In genomic region chr6:145206247-145206907, GRCh38 we compare ENCODE assay signal across 17 cellular contexts.
DNase-seq lines count a peak whose midpoint lies in the region; TF ChIP-seq lines count a peak whose summit lies in the region.
"Had no signal": no experiment of that assay in that cellular context is flagged by ENCODE, and none has a peak within 500 bp of the region (broad histone marks: within the 10 kb centered on the region; RNA-seq: fewer than 3 reads in every experiment).

No MANE protein-coding gene starts in this region.

- WGBS in hepatocyte (ENCODE audit: low lambda C conversion rate, missing lambda C conversion rate) = 49% methylated on average over 7 of the region's 7 CpGs

- H4K20me1 ChIP-seq in hepatocyte (ENCODE audit: insufficient read depth, poor library complexity, severe bottlenecking) = no peaks in the 10 kb centered on the region

- H3K27ac ChIP-seq in hepatocyte (peak overlapping the region; percentile 47), substantia nigra (ENCODE audit: low read depth, low read length, poor library complexity, severe bottlenecking) (no peak overlapping the region)
- H3K27ac ChIP-seq: upper lobe of right lung had no signal

- no peaks in the 10 kb centered on the region for H3K36me3 Mint-ChIP-seq in progenitor cell of endocrine pancreas (ENCODE audit: insufficient read depth)
- H3K36me3 Mint-ChIP-seq: IgD-negative memory B cell had no signal

- peaks cover 3% of the 10 kb centered on the region for H3K9me3 Mint-ChIP-seq in progenitor cell of endocrine pancreas (ENCODE audit: low read depth)
- H3K9me3 Mint-ChIP-seq: activated CD4-positive, alpha-beta T cell treated with anti-CD3 and anti-CD28 coated beads, Interleukin-2, amount 10 ng/mL, durations not matched to agents 7 days and 5 days; activated T-helper 17 cell treated with anti-CD3 and anti-CD28 coated beads, Interleukin-2, amount 50 U/mL, for 72 hours; IgD-negative memory B cell had no signal

- H3K27me3 ChIP-seq in adipocyte (replicated peaks; ENCODE audit: control insufficient read depth, insufficient read depth, low read length) = no peaks in the 10 kb centered on the region
- H3K27me3 ChIP-seq in hepatocyte = no peaks in the 10 kb centered on the region
- H3K27me3 ChIP-seq: upper lobe of right lung had no signal

- H3K4me2 ChIP-seq in hepatocyte = peak overlapping the region; percentile 9

- peaks cover 19% of the 10 kb centered on the region for H3K4me1 ChIP-seq in adipocyte (ENCODE audit: control insufficient read depth, insufficient read depth, low read length)
- H3K4me1 ChIP-seq in hepatocyte (ENCODE audit: insufficient read depth) = peaks cover 7% of the 10 kb centered on the region
- H3K4me1 ChIP-seq: upper lobe of right lung had no signal

- H3K4me3 ChIP-seq in AG04449 (ENCODE audit: low read depth, low read length) (no peak overlapping the region), HFF-Myc (replicated peaks; ENCODE audit: low read depth, low read length) (no peak overlapping the region), adipocyte (ENCODE audit: low read length) (peak overlapping the region; percentile 33), hepatocyte (no peak overlapping the region)
- H3K4me3 ChIP-seq: upper lobe of right lung had no signal

- H3K4me3 Mint-ChIP-seq in progenitor cell of endocrine pancreas (ENCODE audit: low read depth) = no peak overlapping the region
- H3K4me3 Mint-ChIP-seq: activated CD4-positive, alpha-beta T cell treated with anti-CD3 and anti-CD28 coated beads, Interleukin-2, amount 10 ng/mL, durations not matched to agents 7 days and 5 days; activated T-helper 17 cell treated with anti-CD3 and anti-CD28 coated beads, Interleukin-2, amount 50 U/mL, for 72 hours; IgD-negative memory B cell; T-helper 17 cell had no signal

- peak overlapping the region; percentile 37 for H3K9ac ChIP-seq in adipocyte (ENCODE audit: low read length)

- no peaks in the 10 kb centered on the region for H3K36me3 ChIP-seq in adipocyte (ENCODE audit: control insufficient read depth, insufficient read depth, low read length, severe bottlenecking)
- no peaks in the 10 kb centered on the region for H3K36me3 ChIP-seq in hepatocyte (replicated peaks; ENCODE audit: insufficient read depth, low read depth)
- H3K36me3 ChIP-seq: upper lobe of right lung had no signal

- H3K27ac Mint-ChIP-seq in progenitor cell of endocrine pancreas = no peak overlapping the region
- H3K27ac Mint-ChIP-seq: activated CD4-positive, alpha-beta T cell treated with anti-CD3 and anti-CD28 coated beads, Interleukin-2, amount 10 ng/mL, durations not matched to agents 7 days and 5 days; activated T-helper 17 cell treated with anti-CD3 and anti-CD28 coated beads, Interleukin-2, amount 50 U/mL, for 72 hours; IgD-negative memory B cell; T-helper 17 cell had no signal

- no peaks in the 10 kb centered on the region for H3K27me3 Mint-ChIP-seq in progenitor cell of endocrine pancreas
- H3K27me3 Mint-ChIP-seq: IgD-negative memory B cell had no signal

- H3K9me3 ChIP-seq in adipocyte (ENCODE audit: control insufficient read depth, low read length) = no peaks in the 10 kb centered on the region
- H3K9me3 ChIP-seq in hepatocyte (ENCODE audit: low read depth) = no peaks in the 10 kb centered on the region
- H3K9me3 ChIP-seq: upper lobe of right lung had no signal

- H2AFZ ChIP-seq in hepatocyte = no peak overlapping the region

- TF ChIP-seq CTCF in AG04449 (IDR thresholded peaks at IDR 0.05; ENCODE audit: insufficient read depth, low read length, missing control alignments) (no peak), HFF-Myc (IDR thresholded peaks at IDR 0.05; ENCODE audit: low read depth, low read length, missing control alignments) (no peak), hepatocyte (IDR thresholded peaks at IDR 0.05; ENCODE audit: poor library complexity) (no peak), GM10266 (IDR thresholded peaks at IDR 0.05; ENCODE audit: control insufficient read depth, insufficient read depth, low read depth, missing control alignments) (no peak), progenitor cell of endocrine pancreas (IDR thresholded peaks at IDR 0.05; ENCODE audit: unreplicated experiment) (no peak)

- H3K79me2 ChIP-seq in hepatocyte = no peaks in the 10 kb centered on the region

- CTCF ChIA-PET in AG04449 (lab: Yijun Ruan, JAX) = interaction anchor here (1.4 to 3.4 kb wide), 3 partner anchors 9 to 622 kb away, joined by 4 to 15 read pairs (median 10); no protein-coding TSS in a partner anchor

- POLR2A ChIA-PET in AG04449 (lab: Yijun Ruan, JAX) = no interaction called here

- H3K9me2 ChIP-seq in hepatocyte (replicated peaks; ENCODE audit: insufficient read depth) = no peaks in the 10 kb centered on the region

- DNase-seq in AG04449 (ENCODE audit: low read depth, low spot score) = peak; percentile 60
- DNase-seq in HFF-Myc (ENCODE audit: extremely low read depth, low read depth) = peak; percentile 44
- peak; percentile 82 for DNase-seq in adipocyte (ENCODE audit: low read depth)
- peak; percentile 23 for DNase-seq in hepatocyte (ENCODE audit: low spot score)
- DNase-seq in substantia nigra (lab: John Stamatoyannopoulos, UW) = no peak
- DNase-seq in LoVo (ENCODE audit: low spot score) = no peak
- no peak for DNase-seq in GM10266 (ENCODE audit: extremely low spot score)
- no peak for DNase-seq in progenitor cell of endocrine pancreas (ENCODE audit: low spot score, unreplicated experiment)
- DNase-seq: activated CD4-positive, alpha-beta T cell treated with anti-CD3 and anti-CD28 coated beads, Interleukin-2, amount 10 ng/mL, durations not matched to agents 7 days and 5 days; AML-193; DMS79; left cardiac atrium; small intestine; T-helper 17 cell; upper lobe of right lung had no signal

- peaks cover 36% of the 10 kb centered on the region for H3K4me1 Mint-ChIP-seq in progenitor cell of endocrine pancreas (ENCODE audit: low read depth)
- H3K4me1 Mint-ChIP-seq: activated CD4-positive, alpha-beta T cell treated with anti-CD3 and anti-CD28 coated beads, Interleukin-2, amount 10 ng/mL, durations not matched to agents 7 days and 5 days; activated T-helper 17 cell treated with anti-CD3 and anti-CD28 coated beads, Interleukin-2, amount 50 U/mL, for 72 hours; IgD-negative memory B cell; T-helper 17 cell had no signal

Comparison
In these comparisons a context has a peak if more than half of its experiments do, and no peak if none do; other contexts are left out.
1. DNase-seq: peak in AG04449 (single experiment), HFF-Myc (single experiment), adipocyte (single experiment) and hepatocyte (single experiment); none in substantia nigra (0 of 49), LoVo (single experiment), GM10266 (single experiment) and progenitor cell of endocrine pancreas (single experiment).